Comparison of ENCODE assay signal across 8 cellular contexts in genomic region chr17:42183741-42184711, GRCh38. TPM values are rescaled to one million over a fixed set of nuclear protein-coding genes. Genes with fewer than 3 reads are reported as not detected.
DNase-seq lines count a peak whose midpoint lies in the region; ATAC-seq, FAIRE-seq and TF ChIP-seq lines count a peak whose summit lies in the region.

No MANE protein-coding gene starts in this region.

- no peak for TF ChIP-seq POLR2A in GM12891 (IDR thresholded peaks at IDR 0.05; ENCODE audit: low read depth, low read length)

- DNase-seq in GM12891 (ENCODE audit: insufficient read length, low spot score) (peak; percentile 95), NCI-H446 treated with DMSO at 0.1 percent for 48 hours (lab: John Stamatoyannopoulos, UW) (peak; percentile 45), medulla oblongata (ENCODE audit: extremely low spot score) (peak; percentile 86), NCI-H2171 (lab: John Stamatoyannopoulos, UW) (no peak)
- peak; percentile 53 to 55 for DNase-seq in activated CD4-positive, alpha-beta T cell treated with anti-CD3 and anti-CD28 coated beads, Interleukin-2, amount 50 U/mL, for 4 hours
- DNase-seq in effector CD4-positive, alpha-beta T cell, result peak; percentile 60
- peak; percentile 53 to 71 (median 53) for DNase-seq in stimulated activated CD4-positive, alpha-beta T cell treated with anti-CD3 and anti-CD28 coated beads, TNF-alpha, amount 100 ng/mL, for 4 hours (ENCODE audit: low read depth in 3 of 3)

- peak; percentile 73 for ATAC-seq in HG02885 (IDR thresholded peaks at IDR 0.05; ENCODE audit: poor library complexity, unreplicated experiment)

- FAIRE-seq in GM12891 (lab: Jason Lieb, UNC), result peak; percentile 97

TF ChIP-seq in GM12891, 5 proteins besides CTCF, POLR2A, EP300 and RAD21:
- no peak for TF ChIP-seq POU2F2 (IDR thresholded peaks at IDR 0.05; ENCODE audit: low read depth, low read length)
- TF ChIP-seq PAX5 (IDR thresholded peaks at IDR 0.05; ENCODE audit: insufficient read depth, low read length, severe bottlenecking), result no peak
- TF ChIP-seq SPI1 (IDR thresholded peaks at IDR 0.05; ENCODE audit: low read depth, low read length), result no peak
- TF ChIP-seq TAF1 (IDR thresholded peaks at IDR 0.05; ENCODE audit: low read depth, low read length), result no peak
- no peak for TF ChIP-seq POLR2AphosphoS5 (IDR thresholded peaks at IDR 0.05; ENCODE audit: low read depth, low read length)
TF ChIP-seq in GM12891: peak in this region for 0.

RNA-seq across cellular contexts. Expression of gene HCRT, which starts 1.2 kb away (rescaled TPM):
- polyA plus RNA-seq in GM12891 (2012; ENCODE audit: low read depth, missing spikeins), result not detected

RNA-seq across cellular contexts. Expression of gene KCNH4, which starts 3.1 kb away (rescaled TPM):
- polyA plus RNA-seq in GM12891 (2012; ENCODE audit: low read depth, missing spikeins), result 0.09 TPM

RNA-seq across cellular contexts. Expression of gene GHDC, which starts 10.3 kb away (rescaled TPM):
- polyA plus RNA-seq in GM12891 (2012; ENCODE audit: low read depth, missing spikeins), result 14.3 TPM

RNA-seq across cellular contexts. Expression of gene RAB5C, which starts 29.2 kb away (rescaled TPM):
- polyA plus RNA-seq in GM12891 (2012; ENCODE audit: low read depth, missing spikeins), result 58.1 TPM
